In genomic region chr5:56264417-56265025, GRCh38 we compare ENCODE assay signal across 8 cellular contexts. TPM values are rescaled to one million over a fixed set of nuclear protein-coding genes. Genes with fewer than 3 reads are reported as not detected.
DNase-seq lines count a peak whose midpoint lies in the region; TF ChIP-seq lines count a peak whose summit lies in the region.

No MANE protein-coding gene starts in this region.

- H3K4me3 ChIP-seq in DOHH2 (ENCODE audit: low read length) (no peak overlapping the region), adrenal gland (no peak overlapping the region), testis (no peak overlapping the region)

- H3F3A ChIP-seq in DOHH2 (ENCODE audit: control insufficient read depth, insufficient read depth), result no peaks in the 10 kb centered on the region

- H4K20me1 ChIP-seq in DOHH2 (ENCODE audit: control insufficient read depth, insufficient read depth, low read depth, low read length), result no peaks in the 10 kb centered on the region

- no peaks in the 10 kb centered on the region for H3K9me2 ChIP-seq in DOHH2 (replicated peaks; ENCODE audit: control insufficient read depth, low read length)

- no peaks in the 10 kb centered on the region for H3K4me1 ChIP-seq in DOHH2 (ENCODE audit: control insufficient read depth, low read length)
- peaks cover 0 to 1% of the 10 kb centered on the region in 2 donors for H3K4me1 ChIP-seq in adrenal gland (replicated peaks in 1 of 2)
- H3K4me1 ChIP-seq in testis, result peaks cover 6% of the 10 kb centered on the region

- TF ChIP-seq CTCF in DOHH2 (IDR thresholded peaks at IDR 0.05; ENCODE audit: low read depth, low read length, poor library complexity, severe bottlenecking) (peak; percentile 65), adrenal gland (IDR thresholded peaks at IDR 0.05) (peak; percentile 47 to 70 (median 58)), testis (IDR thresholded peaks at IDR 0.05) (peak in 2 of 3 experiments; percentile 29 to 46)

- H3K9me3 ChIP-seq in DOHH2 (ENCODE audit: control insufficient read depth, insufficient read depth, low read length), result no peaks in the 10 kb centered on the region
- H3K9me3 ChIP-seq in adrenal gland (replicated peaks in 1 of 3), result no peaks in the 10 kb centered on the region
- no peaks in the 10 kb centered on the region for H3K9me3 ChIP-seq in testis

- TF ChIP-seq POLR2A in adrenal gland (IDR thresholded peaks at IDR 0.05) (no peak), testis (IDR thresholded peaks at IDR 0.05) (no peak)

- H3K36me3 ChIP-seq in DOHH2 (ENCODE audit: control insufficient read depth, low read length), result no peaks in the 10 kb centered on the region
- H3K36me3 ChIP-seq in adrenal gland (replicated peaks in 1 of 2), result no peaks in the 10 kb centered on the region
- no peaks in the 10 kb centered on the region for H3K36me3 ChIP-seq in testis (ENCODE audit: low read depth, missing control alignments)

- H3K27me3 ChIP-seq in DOHH2 (ENCODE audit: control insufficient read depth, low read length), result peaks cover 2% of the 10 kb centered on the region; the same call in 1 of the 2 replicates
- H3K27me3 ChIP-seq in adrenal gland, result no peaks in the 10 kb centered on the region
- H3K27me3 ChIP-seq in testis, result no peaks in the 10 kb centered on the region

- H3K4me2 ChIP-seq in DOHH2 (ENCODE audit: low read length), result no peak overlapping the region

- DNase-seq in A172 (ENCODE audit: low spot score) (peak; percentile 70), NCI-H2029 (lab: John Stamatoyannopoulos, UW) (peak; percentile 11), adrenal gland (peak in 6 of 7 donors; percentile 33 to 61 (median 47)), iPS-NIHi7 (ENCODE audit: extremely low spot score) (peak; percentile 83), testis (peak; percentile 32), HK-2 (ENCODE audit: unreplicated experiment) (no peak), posterior vena cava (ENCODE audit: low spot score) (no peak)

- intact Hi-C loops in adrenal gland (cut with DNase I), result no loop called here
- intact Hi-C loops in testis (cut with DNase I; ENCODE audit: low total_unique reads), result no loop called here
- intact Hi-C loops in posterior vena cava (cut with DNase I), result no loop called here

- no peaks in the 10 kb centered on the region for H3K79me2 ChIP-seq in DOHH2 (ENCODE audit: control insufficient read depth, low read length)

- H3K27ac ChIP-seq in DOHH2 (ENCODE audit: low read depth, low read length) (no peak overlapping the region), adrenal gland (no peak overlapping the region), testis (no peak overlapping the region)

- WGBS in adrenal gland, 4 donors, result 58 to 72% (median 69%) methylated on average over 5 of the region's 5 CpGs
- 82 to 87% methylated on average over 5 of the region's 5 CpGs for WGBS in testis, 2 donors

RNA-seq across cellular contexts. Expression of gene ANKRD55, which starts 31.4 kb away (rescaled TPM):
- total RNA-seq in A172 (2014; rRNA removed; shearing (Covaris generic)), result not detected in 2 replicates
- total RNA-seq in adrenal gland (under 1 TPM in 5 of 8 donors, not detected in 3; 0.21 to 0.81 (median 0.36) TPM), testis (1 to 10 TPM; 6.1 to 6.2 TPM), posterior vena cava (under 1 TPM; 0.14 to 0.79 TPM)
- polyA plus RNA-seq in adrenal gland (under 1 TPM in 2 of 3 donors, not detected in 1; 0.03 to 0.31 TPM), testis (ENCODE audit: insufficient read depth, low read depth, low replicate concordance) (28.1 TPM)

Comparison
In these comparisons a context has a peak if more than half of its experiments do, and no peak if none do; other contexts are left out.
1. DNase-seq: peak in A172 (single experiment), NCI-H2029 (single experiment), adrenal gland (6 of 7), iPS-NIHi7 (single experiment) and testis (single experiment); none in HK-2 (single experiment) and posterior vena cava (single experiment).
2. Peak in every context shown above with its lines, with median percentiles within 50 percentile points of each other: CTCF ChIP-seq.